In the genomic region with DNA sequence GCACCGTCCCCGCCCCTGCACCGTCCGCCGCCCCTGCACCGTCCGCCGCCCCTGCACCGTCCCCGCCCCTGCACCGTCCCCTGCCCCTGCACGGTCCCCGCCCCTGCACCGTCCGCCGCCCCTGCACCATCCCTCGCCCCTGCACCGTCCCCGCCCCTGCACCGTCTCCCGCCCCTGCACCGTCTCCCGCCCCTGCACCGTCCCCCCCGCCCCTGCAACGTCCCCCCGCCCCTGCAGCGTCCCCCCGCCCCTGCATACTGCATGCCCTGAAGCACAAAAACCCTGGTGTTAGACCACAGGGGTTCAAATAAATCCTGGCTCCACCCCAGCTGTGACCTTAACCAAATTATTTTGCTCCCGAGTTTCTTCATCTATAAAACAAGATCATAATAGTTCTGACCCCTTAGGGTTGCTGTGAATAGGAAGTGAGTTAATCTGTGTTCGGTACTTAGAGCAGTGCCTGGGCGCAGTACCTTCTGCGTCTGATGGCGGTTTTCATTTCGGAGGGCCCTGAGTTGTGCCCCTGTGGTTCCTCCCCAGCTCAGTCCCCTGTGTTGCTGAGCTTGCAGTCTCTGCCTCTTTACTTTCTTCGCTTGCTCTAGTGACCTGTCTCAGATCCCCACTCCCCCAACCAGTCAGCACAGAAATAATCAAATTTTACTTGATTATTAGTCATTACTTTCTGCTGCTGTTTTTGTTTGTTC, we compare ENCODE assay signal across 25 cellular contexts. TPM values are rescaled to one million over a fixed set of nuclear protein-coding genes. Genes with fewer than 3 reads are reported as not detected.
A peak's percentile ranks its signal among the peaks of the same experiment; 100 is the strongest.
DNase-seq lines count a peak whose midpoint lies in the region; ATAC-seq and TF ChIP-seq lines count a peak whose summit lies in the region.
"Had no signal": no experiment of that assay in that cellular context is flagged by ENCODE, and none has a peak within 500 bp of the region (broad histone marks: within the 10 kb centered on the region; RNA-seq: fewer than 3 reads in every experiment).

No MANE protein-coding gene starts in this region.

- intact Hi-C loops in natural killer cell (cut with micrococcal nuclease): no loop called here

- H3K9me3 Mint-ChIP-seq in natural killer cell (no peaks in the 10 kb centered on the region), brain (peaks cover 0 to 3% (median 0%) of the 10 kb centered on the region in 5 experiments)
- no peaks in the 10 kb centered on the region for H3K9me3 Mint-ChIP-seq in natural killer cell treated with Interleukin-12 subunit alpha and Interleukin-12 subunit beta and Interleukin-15 and Interleukin-18, amount 100 ng/mL, for 72 hours
- H3K9me3 Mint-ChIP-seq: CD14-positive monocyte had no signal

- no peak for DNase-seq in natural killer cell
- DNase-seq in natural killer cell treated with Interleukin-12 subunit alpha and Interleukin-12 subunit beta and Interleukin-15 and Interleukin-18, amount 100 ng/mL, for 72 hours (ENCODE audit: low spot score): no peak
- DNase-seq in iPS-NIHi11 (ENCODE audit: low spot score): peak; percentile 48
- DNase-seq in AG08396 (ENCODE audit: low spot score): no peak
- DNase-seq in GM03348 (ENCODE audit: low spot score): no peak
- DNase-seq: activated gamma-delta T cell treated with Interleukin-2 at 50 U/mL for 16 hours; central memory CD4-positive, alpha-beta T cell; effector CD4-positive, alpha-beta T cell; GF-D8; IMR-90; kidney; MM.1S; naive thymus-derived CD4-positive, alpha-beta T cell; NCI-H187; NCI-H526; Right ventricle myocardium superior; stimulated activated CD4-positive, alpha-beta T cell treated with anti-CD3 and anti-CD28 coated beads, Interleukin-4, amount 100 ng/mL, for 1 hour; uterus had no signal

- H3K4me1 Mint-ChIP-seq in natural killer cell (peaks cover 0 to 6% of the 10 kb centered on the region in 2 donors), brain (peaks cover 23% of the 10 kb centered on the region)
- H3K4me1 Mint-ChIP-seq in natural killer cell treated with Interleukin-12 subunit alpha and Interleukin-12 subunit beta and Interleukin-15 and Interleukin-18, amount 100 ng/mL, for 72 hours (ENCODE audit: low read depth in 2 of 2): peaks cover 4 to 9% of the 10 kb centered on the region in 2 donors

- ATAC-seq in natural killer cell (no peak), HG03159 (IDR thresholded peaks at IDR 0.05; ENCODE audit: unreplicated experiment) (no peak), HG03097 (IDR thresholded peaks at IDR 0.05; ENCODE audit: low FRiP score, unreplicated experiment) (no peak)
- ATAC-seq in natural killer cell treated with Interleukin-12 subunit alpha and Interleukin-12 subunit beta and Interleukin-15 and Interleukin-18, amount 100 ng/mL, for 72 hours: no peak
- ATAC-seq: GM12878; naive thymus-derived CD4-positive, alpha-beta T cell had no signal

- TF ChIP-seq CTCF in natural killer cell (IDR thresholded peaks at IDR 0.05) (no peak), brain (conservative IDR thresholded peaks at IDR 0.05) (no peak)

- H3K4me3 Mint-ChIP-seq in natural killer cell: peak overlapping the region; percentile 38
- H3K4me3 Mint-ChIP-seq in natural killer cell treated with Interleukin-12 subunit alpha and Interleukin-12 subunit beta and Interleukin-15 and Interleukin-18, amount 100 ng/mL, for 72 hours: no peak overlapping the region
- peak overlapping the region; percentile 29 to 76 (median 70) for H3K4me3 Mint-ChIP-seq in brain

- H3K27ac Mint-ChIP-seq in natural killer cell: no peak overlapping the region
- H3K27ac Mint-ChIP-seq in natural killer cell treated with Interleukin-12 subunit alpha and Interleukin-12 subunit beta and Interleukin-15 and Interleukin-18, amount 100 ng/mL, for 72 hours: no peak overlapping the region
- peak overlapping the region in 2 of 5 experiments; percentile 68 to 78 for H3K27ac Mint-ChIP-seq in brain
- H3K27ac Mint-ChIP-seq: CD14-positive monocyte; naive thymus-derived CD4-positive, alpha-beta T cell had no signal

- peaks cover 29 to 37% of the 10 kb centered on the region in 2 donors for H3K27me3 Mint-ChIP-seq in natural killer cell (ENCODE audit: low read depth in 2 of 2)
- peaks cover 31 to 38% of the 10 kb centered on the region in 2 donors for H3K27me3 Mint-ChIP-seq in natural killer cell treated with Interleukin-12 subunit alpha and Interleukin-12 subunit beta and Interleukin-15 and Interleukin-18, amount 100 ng/mL, for 72 hours
- H3K27me3 Mint-ChIP-seq in brain: peaks cover 10% of the 10 kb centered on the region

- H3K36me3 Mint-ChIP-seq in natural killer cell: no peaks in the 10 kb centered on the region
- no peaks in the 10 kb centered on the region for H3K36me3 Mint-ChIP-seq in natural killer cell treated with Interleukin-12 subunit alpha and Interleukin-12 subunit beta and Interleukin-15 and Interleukin-18, amount 100 ng/mL, for 72 hours
- H3K36me3 Mint-ChIP-seq in brain: no peaks in the 10 kb centered on the region
- H3K36me3 Mint-ChIP-seq: naive thymus-derived CD4-positive, alpha-beta T cell had no signal

RNA-seq across cellular contexts. Expression of a gene that starts 38.2 kb away (rescaled TPM):
- total RNA-seq in natural killer cell: 1 to 10 TPM in 1 of 3 donors, under 1 TPM in 1, not detected in 1; 0.45 to 1.3 TPM
- total RNA-seq in natural killer cell treated with Interleukin-12 subunit alpha and Interleukin-12 subunit beta and Interleukin-15 and Interleukin-18, amount 100 ng/mL, for 72 hours: under 1 TPM in 1 of 2 donors, not detected in 1; 0.33 TPM
- polyA plus RNA-seq in brain (ENCODE audit: insufficient read depth, low read depth, low replicate concordance): 0.29 TPM
- total RNA-seq: glomerular endothelial cell, IMR-90, uterus had no signal
- polyA plus RNA-seq: CD14-positive monocyte, IMR-90, smooth muscle cell had no signal
